Comparison of ENCODE assay signal across 8 cellular contexts in genomic region chr5:148374693-148375360, GRCh38. TPM values are rescaled to one million over a fixed set of nuclear protein-coding genes. Genes with fewer than 3 reads are reported as not detected.
DNase-seq lines count a peak whose midpoint lies in the region; ATAC-seq and TF ChIP-seq lines count a peak whose summit lies in the region.

No MANE protein-coding gene starts in this region.

- no peak overlapping the region for H2AFZ ChIP-seq in GM23248

- peak; percentile 66 for DNase-seq in natural killer cell treated with Interleukin-12 subunit alpha and Interleukin-12 subunit beta and Interleukin-15 and Interleukin-18, amount 100 ng/mL, for 72 hours (ENCODE audit: low spot score)
- DNase-seq in natural killer cell (no peak), GM23248 (peak; percentile 74), KBM-7 (peak; percentile 40), RWPE2 (ENCODE audit: low spot score) (no peak), dorsolateral prefrontal cortex (peak in 4 of 10 donors; percentile 4 to 39 (median 18)), medulla oblongata (ENCODE audit: extremely low spot score) (peak; percentile 59), sciatic nerve (ENCODE audit: low spot score) (no peak)

- H3K4me3 ChIP-seq in GM23248 (no peak overlapping the region), RWPE2 (ENCODE audit: severe bottlenecking) (no peak overlapping the region), dorsolateral prefrontal cortex (no peak overlapping the region)

- peaks cover 0 to under 1% of the 10 kb centered on the region in 2 donors for H3K27me3 Mint-ChIP-seq in natural killer cell treated with Interleukin-12 subunit alpha and Interleukin-12 subunit beta and Interleukin-15 and Interleukin-18, amount 100 ng/mL, for 72 hours
- no peaks in the 10 kb centered on the region for H3K27me3 Mint-ChIP-seq in natural killer cell (ENCODE audit: low read depth in 2 of 2)

- no peak overlapping the region for H3K9ac ChIP-seq in GM23248

- in situ Hi-C loops in GM23248 (cut with MboI), result loop anchor here (10.0 kb wide), 1 partner anchor 190 kb away; no protein-coding TSS in a partner anchor
- in situ Hi-C loops in KBM-7 (cut with MboI; ENCODE audit: low pct_unique_long_range_greater_than_20kb, low sequenced_read_pairs), result no loop called here

- peaks cover 5 to 6% of the 10 kb centered on the region in 2 donors for H3K4me1 Mint-ChIP-seq in natural killer cell treated with Interleukin-12 subunit alpha and Interleukin-12 subunit beta and Interleukin-15 and Interleukin-18, amount 100 ng/mL, for 72 hours (ENCODE audit: low read depth in 2 of 2)
- no peaks in the 10 kb centered on the region for H3K4me1 Mint-ChIP-seq in natural killer cell

- 56 to 74% methylated on average over 3 of the region's 3 CpGs for WGBS in GM23248 (ENCODE audit: low coverage in 1 of 2, low lambda C conversion rate in 2 of 2, missing lambda C conversion rate in 2 of 2), 2 experiments

- H3K4me3 Mint-ChIP-seq in natural killer cell treated with Interleukin-12 subunit alpha and Interleukin-12 subunit beta and Interleukin-15 and Interleukin-18, amount 100 ng/mL, for 72 hours, result no peak overlapping the region
- no peak overlapping the region for H3K4me3 Mint-ChIP-seq in natural killer cell

- H3K4me1 ChIP-seq in GM23248 (ENCODE audit: insufficient read depth), result 0 out of 2 replicates have a peak, but pooled peaks cover 8% of the 10 kb centered on the region
- H3K4me1 ChIP-seq in RWPE2 (ENCODE audit: insufficient read depth, poor library complexity, severe bottlenecking), result no peaks in the 10 kb centered on the region

- H3K79me2 ChIP-seq in GM23248 (ENCODE audit: insufficient read depth), result no peaks in the 10 kb centered on the region

- no peaks in the 10 kb centered on the region for H3F3A ChIP-seq in GM23248 (ENCODE audit: insufficient read depth)

- H3K4me2 ChIP-seq in GM23248 (ENCODE audit: unreplicated experiment), result no peak overlapping the region

- peaks cover 6% of the 10 kb centered on the region for H3K9me3 Mint-ChIP-seq in natural killer cell treated with Interleukin-12 subunit alpha and Interleukin-12 subunit beta and Interleukin-15 and Interleukin-18, amount 100 ng/mL, for 72 hours
- H3K9me3 Mint-ChIP-seq in natural killer cell, result no peaks in the 10 kb centered on the region

- peak; percentile 52 to 72 for ATAC-seq in natural killer cell treated with Interleukin-12 subunit alpha and Interleukin-12 subunit beta and Interleukin-15 and Interleukin-18, amount 100 ng/mL, for 72 hours
- no peak for ATAC-seq in natural killer cell
- peak; percentile 96 for ATAC-seq in RWPE2 (ENCODE audit: low read depth)
- no peak for ATAC-seq in sciatic nerve

- no peak for TF ChIP-seq CTCF in natural killer cell (IDR thresholded peaks at IDR 0.05)
- TF ChIP-seq CTCF in RWPE2 (IDR thresholded peaks at IDR 0.05; ENCODE audit: poor library complexity, severe bottlenecking), result peak; percentile 96
- peak in 55 of 56 donors; percentile 45 to 77 (median 68) for TF ChIP-seq CTCF in dorsolateral prefrontal cortex (IDR thresholded peaks at IDR 0.05 in 54 of 56, conservative IDR thresholded peaks at IDR 0.05 in 2 of 56; ENCODE audit: low read depth in 1 of 56, partially characterized antibody in 56 of 56)

- H3K36me3 ChIP-seq in GM23248 (ENCODE audit: low read depth) (no peaks in the 10 kb centered on the region), RWPE2 (ENCODE audit: low read depth) (no peaks in the 10 kb centered on the region)

- peaks cover 18% of the 10 kb centered on the region for H3K36me3 Mint-ChIP-seq in natural killer cell treated with Interleukin-12 subunit alpha and Interleukin-12 subunit beta and Interleukin-15 and Interleukin-18, amount 100 ng/mL, for 72 hours
- peaks cover 7% of the 10 kb centered on the region for H3K36me3 Mint-ChIP-seq in natural killer cell

- H3K27me3 ChIP-seq in GM23248 (replicated peaks; ENCODE audit: insufficient read depth) (no peaks in the 10 kb centered on the region), RWPE2 (ENCODE audit: insufficient read depth, poor library complexity, severe bottlenecking) (no peaks in the 10 kb centered on the region), dorsolateral prefrontal cortex (no peaks in the 10 kb centered on the region)

- H4K20me1 ChIP-seq in GM23248 (ENCODE audit: insufficient read depth), result no peaks in the 10 kb centered on the region

- no peaks in the 10 kb centered on the region for H3K9me3 ChIP-seq in GM23248 (ENCODE audit: low read depth)
- no peaks in the 10 kb centered on the region for H3K9me3 ChIP-seq in RWPE2 (ENCODE audit: severe bottlenecking)

- H3K9me2 ChIP-seq in GM23248 (ENCODE audit: insufficient read depth), result no peaks in the 10 kb centered on the region

- peak overlapping the region in 1 of 2 donors; percentile 39 for H3K27ac Mint-ChIP-seq in natural killer cell treated with Interleukin-12 subunit alpha and Interleukin-12 subunit beta and Interleukin-15 and Interleukin-18, amount 100 ng/mL, for 72 hours
- H3K27ac Mint-ChIP-seq in natural killer cell, result no peak overlapping the region

- intact Hi-C loops in natural killer cell (cut with micrococcal nuclease), result no loop called here
- intact Hi-C loops in dorsolateral prefrontal cortex (cut with DNase I), result loop anchor here in 1 of 2 donors (10.0 kb wide), 2 partner anchors 80 to 200 kb away; no protein-coding TSS in a partner anchor
- intact Hi-C loops in sciatic nerve (cut with DNase I), result no loop called here

- no peak overlapping the region for H3K27ac ChIP-seq in GM23248
- no peak overlapping the region for H3K27ac ChIP-seq in RWPE2 (ENCODE audit: poor library complexity, severe bottlenecking)
- no peak overlapping the region for H3K27ac ChIP-seq in dorsolateral prefrontal cortex

RNA-seq across cellular contexts. Expression of gene FBXO38, which starts 8.9 kb away (rescaled TPM):
- total RNA-seq in natural killer cell treated with Interleukin-12 subunit alpha and Interleukin-12 subunit beta and Interleukin-15 and Interleukin-18, amount 100 ng/mL, for 72 hours, result 10 to 100 TPM; 58.2 to 65.7 TPM
- total RNA-seq in natural killer cell (10 to 100 TPM; 55.2 to 76.6 (median 65.1) TPM), dorsolateral prefrontal cortex (10 to 100 TPM; 40.2 to 79.9 (median 55.3) TPM), sciatic nerve (58.6 TPM)
- 42.9 and 55.3 TPM in 2 replicates for total RNA-seq in GM23248 (2014; rRNA removed; shearing (Covaris generic))
- polyA plus RNA-seq in GM23248 (2016; fragmentation: Nextera tagmentation; extraction: Ambion mirVana), result 16.7 and 17.1 TPM in 2 replicates

RNA-seq across cellular contexts. Expression of gene SPINK9, which starts 39.5 kb away (rescaled TPM):
- not detected for total RNA-seq in natural killer cell treated with Interleukin-12 subunit alpha and Interleukin-12 subunit beta and Interleukin-15 and Interleukin-18, amount 100 ng/mL, for 72 hours
- total RNA-seq in natural killer cell, result not detected
- not detected in 2 replicates for total RNA-seq in GM23248 (2014; rRNA removed; shearing (Covaris generic))
- polyA plus RNA-seq in GM23248 (2016; fragmentation: Nextera tagmentation; extraction: Ambion mirVana), result not detected in 2 replicates
- 1 to 10 TPM in 22 of 120 experiments, under 1 TPM in 5, not detected in 93; 0.87 to 3.5 (median 1.2) TPM for total RNA-seq in dorsolateral prefrontal cortex
- total RNA-seq in sciatic nerve, result not detected

Comparison
In these comparisons a context has a peak if more than half of its experiments do, and no peak if none do; other contexts are left out.
1. ATAC-seq: peak in natural killer cell treated with Interleukin-12 subunit alpha and Interleukin-12 subunit beta and Interleukin-15 and Interleukin-18, amount 100 ng/mL, for 72 hours (2 of 2) and RWPE2 (single experiment); none in natural killer cell (0 of 3) and sciatic nerve (single experiment).
2. DNase-seq: peak in natural killer cell treated with Interleukin-12 subunit alpha and Interleukin-12 subunit beta and Interleukin-15 and Interleukin-18, amount 100 ng/mL, for 72 hours (single experiment), GM23248 (single experiment), KBM-7 (single experiment) and medulla oblongata (single experiment); none in natural killer cell (single experiment), RWPE2 (single experiment) and sciatic nerve (single experiment).